In genomic region chr11:58525037-58525614, GRCh38 we compare ENCODE assay signal across 10 cellular contexts. TPM values are rescaled to one million over a fixed set of nuclear protein-coding genes. Genes with fewer than 3 reads are reported as not detected.
DNase-seq lines count a peak whose midpoint lies in the region; ATAC-seq and TF ChIP-seq lines count a peak whose summit lies in the region.
"Had no signal": no experiment of that assay in that cellular context is flagged by ENCODE, and none has a peak within 500 bp of the region (broad histone marks: within the 10 kb centered on the region; RNA-seq: fewer than 3 reads in every experiment).

No MANE protein-coding gene starts in this region.

- peak overlapping the region; percentile 75 for H3K4me3 Mint-ChIP-seq in CD8-positive, alpha-beta T cell
- H3K4me3 Mint-ChIP-seq in nephron, result no peak overlapping the region

- intact Hi-C loops in CD8-positive, alpha-beta T cell (cut with DNase I, micrococcal nuclease), result loop anchor here (1.0 to 10.0 kb wide), 3 partner anchors 50 to 1190 kb away; partner anchors contain the start of genes LPXN (in 1 of the 2), P2RX3 (in 1 of the 2) and SSRP1 (in 1 of the 2)
- intact Hi-C loops in mammary epithelial cell (cut with micrococcal nuclease), result loop anchor here (2.0 kb wide), 1 partner anchor 264 kb away; no protein-coding TSS in a partner anchor

- H3K27ac Mint-ChIP-seq in CD8-positive, alpha-beta T cell, result peak overlapping the region; percentile 96
- peak overlapping the region in 2 of 3 experiments; percentile 25 to 84 for H3K27ac Mint-ChIP-seq in nephron

- POLR2A ChIA-PET in CD8-positive, alpha-beta T cell (lab: Charles Lee), result interaction anchor here (1.0 to 2.3 kb wide), 3 partner anchors 20 to 48 kb away, joined by 3 to 8 read pairs (median 7); no protein-coding TSS in a partner anchor

- H3K27me3 ChIP-seq in CD8-positive, alpha-beta T cell (ENCODE audit: insufficient read depth, low read length), result no peaks in the 10 kb centered on the region
- no peaks in the 10 kb centered on the region for H3K27me3 ChIP-seq in mammary epithelial cell (ENCODE audit: insufficient read depth, low read length)

- BruUV-seq in mammary epithelial cell (replicated peaks; lab: Mats Ljungman, UMichigan), result no TSS peak

- ATAC-seq in CD8-positive, alpha-beta T cell, result peak; percentile 79
- ATAC-seq in GM19395 (IDR thresholded peaks at IDR 0.05; ENCODE audit: unreplicated experiment), result peak; percentile 91
- peak; percentile 86 for ATAC-seq in HG03280 (IDR thresholded peaks at IDR 0.05; ENCODE audit: unreplicated experiment)

- H2AFZ ChIP-seq in mammary epithelial cell (ENCODE audit: low read depth, low read length), result no peak overlapping the region

- no peak overlapping the region for H3K9ac ChIP-seq in mammary epithelial cell (ENCODE audit: insufficient read depth, low read length)

- peak overlapping the region; percentile 75 for H3K27ac ChIP-seq in CD8-positive, alpha-beta T cell (ENCODE audit: low read depth, low read length)
- H3K27ac ChIP-seq in mammary epithelial cell (ENCODE audit: insufficient read depth, low read depth, low read length) (no peak overlapping the region), caudate nucleus (ENCODE audit: low read depth, low read length) (no peak overlapping the region)

- 42% methylated on average over 6 of the region's 6 CpGs for WGBS in mammary epithelial cell (ENCODE audit: low coverage, missing lambda C conversion rate)

- H3K4me3 ChIP-seq in CD8-positive, alpha-beta T cell (ENCODE audit: low read depth, low read length), result peak overlapping the region; percentile 24
- H3K4me3 ChIP-seq in mammary epithelial cell (replicated peaks in 1 of 3; ENCODE audit: insufficient read depth in 1 of 3, low read depth in 2 of 3, low read length in 3 of 3), result no peak overlapping the region

- peaks cover 71% of the 10 kb centered on the region for H3K4me1 ChIP-seq in CD8-positive, alpha-beta T cell (ENCODE audit: insufficient read depth, low read length)
- peaks cover 3% of the 10 kb centered on the region for H3K4me1 ChIP-seq in mammary epithelial cell (ENCODE audit: insufficient read depth, low read length)

- H3K4me1 Mint-ChIP-seq in CD8-positive, alpha-beta T cell (ENCODE audit: low read depth), result peaks cover 76% of the 10 kb centered on the region
- peaks cover 11% of the 10 kb centered on the region for H3K4me1 Mint-ChIP-seq in nephron

- no peaks in the 10 kb centered on the region for H3K79me2 ChIP-seq in mammary epithelial cell (ENCODE audit: insufficient read depth, low read length)

- H3K9me3 ChIP-seq in CD8-positive, alpha-beta T cell (ENCODE audit: low read length), result no peaks in the 10 kb centered on the region
- no peaks in the 10 kb centered on the region for H3K9me3 ChIP-seq in mammary epithelial cell (replicated peaks; ENCODE audit: insufficient read depth, low read length)

- in situ Hi-C loops in mammary epithelial cell (cut with MboI; ENCODE audit: low sequenced_read_pairs in 2 of 2), result no loop called here

- H3K4me2 ChIP-seq in mammary epithelial cell (ENCODE audit: insufficient read depth, low read depth, low read length), result no peak overlapping the region

- dilution Hi-C loops in mammary epithelial cell (cut with HindIII; ENCODE audit: low sequenced_read_pairs), result no loop called here

- no peaks in the 10 kb centered on the region for H4K20me1 ChIP-seq in mammary epithelial cell (ENCODE audit: insufficient read depth, low read length)

- peak in 4 of 7 experiments; percentile 27 to 53 (median 38) for DNase-seq in CD8-positive, alpha-beta T cell
- DNase-seq in UCSD-AML1 (lab: John Stamatoyannopoulos, UW; ENCODE audit: unreplicated experiment) (peak; percentile 14), cerebellum (ENCODE audit: low spot score) (no peak), mammary epithelial cell (no peak), caudate nucleus (lab: John Stamatoyannopoulos, UW) (no peak)

- peaks cover 18% of the 10 kb centered on the region for H3K36me3 ChIP-seq in CD8-positive, alpha-beta T cell (ENCODE audit: insufficient read depth, low read length)
- H3K36me3 ChIP-seq in mammary epithelial cell (ENCODE audit: insufficient read depth, low read length), result no peaks in the 10 kb centered on the region

- H3K9me3 Mint-ChIP-seq in CD8-positive, alpha-beta T cell, result no peaks in the 10 kb centered on the region
- H3K9me3 Mint-ChIP-seq in nephron, result no peaks in the 10 kb centered on the region

- no peaks in the 10 kb centered on the region for H3K27me3 Mint-ChIP-seq in CD8-positive, alpha-beta T cell (ENCODE audit: low read depth)
- peaks cover 3% of the 10 kb centered on the region for H3K27me3 Mint-ChIP-seq in nephron (ENCODE audit: low read depth)

- H3K36me3 Mint-ChIP-seq in CD8-positive, alpha-beta T cell, result peaks cover 30% of the 10 kb centered on the region
- peaks cover 10% of the 10 kb centered on the region for H3K36me3 Mint-ChIP-seq in nephron (ENCODE audit: low read depth)

- CTCF ChIA-PET in CD8-positive, alpha-beta T cell (lab: Charles Lee), result interaction anchor here (0.8 to 3.9 kb wide), 26 partner anchors 9 to 951 kb away, joined by 3 to 38 read pairs (median 4); partner anchors contain the start of gene OR5B21
- CTCF ChIA-PET in mammary epithelial cell (lab: Charles Lee; ENCODE audit: low non-redundant PET), result no interaction called here

- TF ChIP-seq CTCF in CD8-positive, alpha-beta T cell (IDR thresholded peaks at IDR 0.05), result no peak
- no peak for TF ChIP-seq CTCF in nephron (IDR thresholded peaks at IDR 0.05; ENCODE audit: unreplicated experiment in 3 of 3)
- TF ChIP-seq CTCF in mammary epithelial cell (conservative IDR thresholded peaks at IDR 0.05 in 1 of 2, IDR thresholded peaks at IDR 0.05 in 1 of 2; ENCODE audit: extremely low read depth in 1 of 2, insufficient read depth in 1 of 2, low read depth in 1 of 2, low read length in 2 of 2), result no peak

RNA-seq across cellular contexts. Expression of gene OR5B21, which starts 17.2 kb away (rescaled TPM):
- total RNA-seq in CD8-positive, alpha-beta T cell, result not detected
- total RNA-seq in cerebellum, result not detected
- total RNA-seq in mammary epithelial cell, result not detected
- not detected for polyA plus RNA-seq in mammary epithelial cell
- polyA minus RNA-seq in mammary epithelial cell, result not detected
- total RNA-seq: mononuclear cell had no signal
- polyA plus RNA-seq: adipose tissue had no signal

RNA-seq across cellular contexts. Expression of gene LPXN, which starts 50.5 kb away (rescaled TPM):
- total RNA-seq in CD8-positive, alpha-beta T cell, result 10 to 100 TPM; 28.1 to 31.3 TPM
- 4.5 TPM for total RNA-seq in cerebellum
- total RNA-seq in mammary epithelial cell, result 10 to 100 TPM in 1 of 2 donors, 1 to 10 TPM in 1; 8.7 to 18.8 TPM
- polyA plus RNA-seq in mammary epithelial cell, result 68.1 TPM
- polyA minus RNA-seq in mammary epithelial cell, result 61.3 TPM

RNA-seq across cellular contexts. Expression of gene ZFP91, which starts 53.7 kb away (rescaled TPM):
- 10 to 100 TPM; 56.1 to 56.5 TPM for total RNA-seq in CD8-positive, alpha-beta T cell
- total RNA-seq in cerebellum (43.4 TPM), mammary epithelial cell (10 to 100 TPM; 48.5 to 72.2 TPM)
- 24.4 TPM for polyA plus RNA-seq in mammary epithelial cell
- polyA minus RNA-seq in mammary epithelial cell, result 39.6 TPM

Comparison
In these comparisons a context has a peak if more than half of its experiments do, and no peak if none do; other contexts are left out.
1. DNase-seq: peak in CD8-positive, alpha-beta T cell (4 of 7) and UCSD-AML1 (single experiment); none in cerebellum (single experiment), mammary epithelial cell (single experiment) and caudate nucleus (0 of 61).
2. Peak in every context shown above with its lines, with median percentiles within 50 percentile points of each other: ATAC-seq.